25 cellular contexts compared by ENCODE assay signal in genomic region chr17:63354251-63354650, GRCh38.
"Had no signal": no experiment of that assay in that cellular context is flagged by ENCODE, and none has a peak within 500 bp of the region (broad histone marks: within the 10 kb centered on the region; RNA-seq: fewer than 3 reads in every experiment).

No MANE protein-coding gene starts in this region.

- ATAC-seq: activated CD8-positive, alpha-beta T cell treated with anti-CD3 and anti-CD28 coated beads for 36 hours; activated naive CD4-positive, alpha-beta T cell treated with anti-CD3 and anti-CD28 coated beads, Interleukin-2, amount 50 U/mL, for 72 hours; activated T-cell treated with anti-CD3 and anti-CD28 coated beads, Interleukin-2, amount 50 U/mL, for 4 hours; left colon; sciatic nerve; stimulated activated naive CD8-positive, alpha-beta T cell treated with anti-CD3 and anti-CD28 coated beads, Interleukin-15, Interleukin-2, amounts not matched to agents 100 U/mL and 50 U/mL, for 24 hours; WTC11 had no signal

- H3K36me3 ChIP-seq: breast epithelium, colonic mucosa, ovary, transverse colon had no signal

- DNase-seq: activated CD4-positive, alpha-beta T cell treated with anti-CD3 and anti-CD28 coated beads for 1 hour; activated CD4-positive, alpha-beta T cell treated with anti-CD3 and anti-CD28 coated beads, Interleukin-2, amount 10 ng/mL, durations not matched to agents 7 days and 5 days; activated CD8-positive, alpha-beta T cell treated with anti-CD3 and anti-CD28 coated beads for 36 hours; activated naive CD4-positive, alpha-beta T cell; activated T-cell treated with anti-CD3 and anti-CD28 coated beads, Interleukin-2, amount 50 U/mL, for 4 hours; colonic mucosa; effector memory CD4-positive, alpha-beta T cell; foreskin melanocyte; glutamatergic neuron; kidney; left colon; mammary epithelial cell; naive B cell; ovary; stimulated activated CD4-positive, alpha-beta T cell treated with anti-CD3 and anti-CD28 coated beads, Interleukin-12 subunit alpha, Interleukin-12 subunit beta, amount 100 ng/mL, for 4 hours; stimulated activated CD4-positive, alpha-beta T cell treated with anti-CD3 and anti-CD28 coated beads, Interleukin-4, amount 100 ng/mL, for 1 hour; stimulated activated naive CD8-positive, alpha-beta T cell treated with anti-CD3 and anti-CD28 coated beads, Interleukin-15, Interleukin-2, amounts not matched to agents 100 U/mL and 50 U/mL, for 24 hours; T-helper 2 cell; testis; transverse colon had no signal

- H3K27ac ChIP-seq: breast epithelium, colonic mucosa, ovary, transverse colon had no signal

- H3K9me3 ChIP-seq: breast epithelium, colonic mucosa, ovary, testis, transverse colon had no signal

- H3K27me3 ChIP-seq: breast epithelium, colonic mucosa, ovary, testis, transverse colon had no signal

- H3K4me1 ChIP-seq: breast epithelium had no signal

- H3K4me3 ChIP-seq: breast epithelium, colonic mucosa, ovary, skin epidermis, testis, transverse colon had no signal
